Comparison of ENCODE assay signal across 1 cellular context in genomic region chr6:28758046-28758817, GRCh38.
TF ChIP-seq lines count a peak whose summit lies in the region.

No MANE protein-coding gene starts in this region.

TF ChIP-seq in HepG2, 621 proteins besides CTCF, POLR2A, EP300 and RAD21 (continued from another document):
- no peak for TF ChIP-seq CEBPZ (IDR thresholded peaks at IDR 0.05; ENCODE audit: low read length)
- TF ChIP-seq PAXIP1 (CRISPR knock-in tag; conservative IDR thresholded peaks at IDR 0.05): no peak
- peak; percentile 26; the same call in 1 of the 2 replicates for TF ChIP-seq ZNF574 (CRISPR knock-in tag; IDR thresholded peaks at IDR 0.05)
- no peak for TF ChIP-seq THRA (CRISPR knock-in tag; IDR thresholded peaks at IDR 0.05; ENCODE audit: borderline replicate concordance)
- no peak for TF ChIP-seq TCF12 (IDR thresholded peaks at IDR 0.05)
- no peak for TF ChIP-seq TCF12 (CRISPR knock-in tag; IDR thresholded peaks at IDR 0.05)
- TF ChIP-seq AKNA (CRISPR knock-in tag; IDR thresholded peaks at IDR 0.05; ENCODE audit: borderline replicate concordance): no peak
- no peak for TF ChIP-seq NRL (CRISPR knock-in tag; IDR thresholded peaks at IDR 0.05; ENCODE audit: borderline replicate concordance)
- TF ChIP-seq HNF4G (IDR thresholded peaks at IDR 0.05; ENCODE audit: borderline replicate concordance, low read depth, low read length): no peak
- TF ChIP-seq HNF4G (CRISPR knock-in tag; IDR thresholded peaks at IDR 0.05; ENCODE audit: borderline replicate concordance, low read depth): no peak
- TF ChIP-seq ATAD3A (CRISPR knock-in tag; IDR thresholded peaks at IDR 0.05): no peak
- peak; percentile 39; the same call in 1 of the 2 replicates for TF ChIP-seq FOXJ3 (CRISPR knock-in tag; IDR thresholded peaks at IDR 0.05; ENCODE audit: borderline replicate concordance)
- no peak for TF ChIP-seq ZNF589 (CRISPR knock-in tag; conservative IDR thresholded peaks at IDR 0.05)
- 0 out of 2 replicates have a peak, but pooled peaks have one; percentile 27 for TF ChIP-seq BHLHE40 (IDR thresholded peaks at IDR 0.05; ENCODE audit: low read length)
- TF ChIP-seq MZF1 (CRISPR knock-in tag; IDR thresholded peaks at IDR 0.05; ENCODE audit: borderline replicate concordance): no peak
- no peak for TF ChIP-seq MAFF (IDR thresholded peaks at IDR 0.05; ENCODE audit: low read depth, low read length)
